28 cellular contexts compared by ENCODE assay signal in the genomic region with DNA sequence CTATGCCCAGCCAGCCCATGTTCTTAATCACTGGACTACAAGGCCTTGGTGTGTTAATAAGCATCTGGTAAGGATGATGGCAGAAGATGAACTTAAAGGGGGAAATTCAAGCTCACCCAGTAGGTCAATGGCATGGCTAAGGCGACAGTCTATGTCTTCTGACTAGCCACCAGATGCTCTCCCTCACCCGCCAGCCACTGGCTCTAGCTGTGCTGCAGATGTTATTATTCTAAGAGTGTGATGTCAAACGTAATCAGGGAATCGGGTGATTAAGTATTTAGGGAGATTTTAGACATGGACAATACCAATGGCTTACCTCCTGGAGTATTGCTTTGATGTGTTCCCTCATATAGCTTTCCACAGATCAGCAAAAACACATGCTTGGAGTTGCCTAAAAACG.
"Had no signal": no experiment of that assay in that cellular context is flagged by ENCODE, and none has a peak within 500 bp of the region (broad histone marks: within the 10 kb centered on the region; RNA-seq: fewer than 3 reads in every experiment).

No MANE protein-coding gene starts in this region.

- DNase-seq: activated B cell treated with CpG ODN at 0.5 μM for 24 hours; activated CD4-positive, alpha-beta T cell treated with anti-CD3 and anti-CD28 coated beads for 48 hours; activated CD4-positive, alpha-beta T cell treated with anti-CD3 and anti-CD28 coated beads, Interleukin-2, amount 50 U/mL, for 1 hour; activated CD4-positive, alpha-beta T cell treated with anti-CD3 and anti-CD28 coated beads, Interleukin-2, amount 50 U/mL, for 48 hours; activated CD8-positive, alpha-beta memory T cell treated with anti-CD3 and anti-CD28 coated beads for 24 hours; activated CD8-positive, alpha-beta T cell treated with anti-CD3 and anti-CD28 coated beads for 36 hours; activated effector memory CD4-positive, alpha-beta T cell treated with Interleukin-2 at 50 U/mL for 16 hours; activated gamma-delta T cell treated with Interleukin-2 at 50 U/mL for 16 hours; activated naive CD4-positive, alpha-beta T cell treated with anti-CD3 and anti-CD28 coated beads, Interleukin-2, amount 50 U/mL, for 16 hours; activated naive CD4-positive, alpha-beta T cell treated with Interleukin-2 at 50 U/mL for 16 hours; activated T-cell treated with anti-CD3 and anti-CD28 coated beads, Interleukin-2, amount 50 U/mL, for 4 hours; adrenal gland; amygdala; aorta; body of pancreas; central memory CD4-positive, alpha-beta T cell; cerebellar nuclear complex; colonic mucosa; effector CD8-positive, alpha-beta T cell; esophagus squamous epithelium; foreskin melanocyte; T-helper 2 cell had no signal

- H3K4me1 ChIP-seq: adrenal gland, body of pancreas, colonic mucosa, esophagus squamous epithelium, gastroesophageal sphincter had no signal

- H3K36me3 Mint-ChIP-seq: activated naive CD8-positive, alpha-beta T cell had no signal

- H3K36me3 ChIP-seq: adrenal gland, colonic mucosa, esophagus squamous epithelium, gastroesophageal sphincter had no signal

- H3K27ac Mint-ChIP-seq: activated B cell treated with CpG ODN at 0.5 μM for 24 hours; activated CD8-positive, alpha-beta T cell treated with anti-CD3 and anti-CD28 coated beads for 36 hours; activated naive CD8-positive, alpha-beta T cell; activated T-helper 17 cell treated with anti-CD3 and anti-CD28 coated beads, Interleukin-2, amount 50 U/mL, for 72 hours had no signal

- H3K9me3 Mint-ChIP-seq: activated B cell treated with CpG ODN at 0.5 μM for 24 hours; activated CD8-positive, alpha-beta T cell treated with anti-CD3 and anti-CD28 coated beads for 36 hours; activated T-cell treated with anti-CD3 and anti-CD28 coated beads, Interleukin-2, amount 50 U/mL, for 4 hours; activated T-helper 17 cell treated with anti-CD3 and anti-CD28 coated beads, Interleukin-2, amount 50 U/mL, for 72 hours had no signal

- H3K27me3 ChIP-seq: adrenal gland, body of pancreas, colonic mucosa had no signal

- H3K9me3 ChIP-seq: adrenal gland, body of pancreas, colonic mucosa, esophagus squamous epithelium, gastroesophageal sphincter had no signal

- H3K4me3 ChIP-seq: adrenal gland, body of pancreas, colonic mucosa, esophagus squamous epithelium, gastroesophageal sphincter had no signal

- H3K27ac ChIP-seq: adrenal gland, body of pancreas, colonic mucosa, epithelial cell of prostate, esophagus squamous epithelium, gastroesophageal sphincter, VCaP had no signal

- ATAC-seq: activated CD4-positive, CD25-positive, alpha-beta regulatory T cell treated with anti-CD3 and anti-CD28 coated beads, Interleukin-2, amount 50 U/mL, for 24 hours; activated CD8-positive, alpha-beta T cell treated with anti-CD3 and anti-CD28 coated beads for 36 hours; activated T-cell treated with anti-CD3 and anti-CD28 coated beads, Interleukin-2, amount 50 U/mL, for 4 hours; activated T-helper 17 cell treated with anti-CD3 and anti-CD28 coated beads, Interleukin-2, amount 50 U/mL, for 72 hours; body of pancreas; gastroesophageal sphincter had no signal

- H3K4me3 Mint-ChIP-seq: activated B cell treated with CpG ODN at 0.5 μM for 24 hours; activated CD8-positive, alpha-beta T cell treated with anti-CD3 and anti-CD28 coated beads for 36 hours; activated naive CD8-positive, alpha-beta T cell; activated T-cell treated with anti-CD3 and anti-CD28 coated beads, Interleukin-2, amount 50 U/mL, for 4 hours; activated T-helper 17 cell treated with anti-CD3 and anti-CD28 coated beads, Interleukin-2, amount 50 U/mL, for 72 hours had no signal

- H3K4me1 Mint-ChIP-seq: activated B cell treated with CpG ODN at 0.5 μM for 24 hours; activated T-helper 17 cell treated with anti-CD3 and anti-CD28 coated beads, Interleukin-2, amount 50 U/mL, for 72 hours had no signal
